ENCODE assay signal across 13 cellular contexts in the genomic region with DNA sequence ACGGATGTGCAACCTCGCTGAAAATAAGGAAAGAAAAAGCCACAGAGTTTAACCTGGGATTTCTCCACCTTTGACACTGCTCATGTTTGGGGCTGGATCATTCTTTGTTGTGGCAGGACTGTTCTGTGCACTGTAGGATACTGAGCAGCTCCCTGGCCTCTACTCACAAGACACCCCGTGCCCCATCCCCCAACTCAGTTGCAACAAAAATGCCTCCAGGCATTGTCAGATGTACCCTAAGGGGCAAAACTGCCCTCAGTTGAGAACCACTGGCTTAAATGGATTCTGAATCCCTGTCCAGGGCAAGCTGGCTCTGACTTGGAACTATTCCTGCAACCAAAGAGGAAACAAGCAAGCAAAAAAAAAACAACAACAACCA. TPM values are rescaled to one million over a fixed set of nuclear protein-coding genes. Genes with fewer than 3 reads are reported as not detected.
DNase-seq lines count a peak whose midpoint lies in the region; ATAC-seq and TF ChIP-seq lines count a peak whose summit lies in the region.
"Had no signal": no experiment of that assay in that cellular context is flagged by ENCODE, and none has a peak within 500 bp of the region (broad histone marks: within the 10 kb centered on the region; RNA-seq: fewer than 3 reads in every experiment).

No MANE protein-coding gene starts in this region.

- no peaks in the 10 kb centered on the region for H4K20me1 ChIP-seq in PC-9 (ENCODE audit: insufficient read depth)

- BruUV-seq in Caco-2 (replicated peaks; lab: Mats Ljungman, UMichigan): TSS peak; percentile 44
- BruUV-seq in PC-9 (replicated peaks; lab: Mats Ljungman, UMichigan): no TSS peak

- H2AFZ ChIP-seq in PC-9: no peak overlapping the region

- H3K27ac ChIP-seq in PC-9 (no peak overlapping the region), neutrophil (peak overlapping the region; percentile 84), transverse colon (no peak overlapping the region)
- H3K27ac ChIP-seq: esophagus muscularis mucosa had no signal

- H3K27me3 ChIP-seq in Caco-2 (replicated peaks; ENCODE audit: control insufficient read depth, insufficient read depth, low read length) (no peaks in the 10 kb centered on the region), PC-9 (ENCODE audit: insufficient read depth, low read depth) (no peaks in the 10 kb centered on the region), neutrophil (no peaks in the 10 kb centered on the region), transverse colon (no peaks in the 10 kb centered on the region)
- H3K27me3 ChIP-seq: esophagus muscularis mucosa had no signal

- H3F3A ChIP-seq in PC-9 (ENCODE audit: insufficient read depth, low read depth): peaks cover 38% of the 10 kb centered on the region

- TF ChIP-seq POLR2A in transverse colon (IDR thresholded peaks at IDR 0.05): no peak

- no peak overlapping the region for H3K4me3 ChIP-seq in Caco-2 (ENCODE audit: low read depth, low read length)
- no peak overlapping the region for H3K4me3 ChIP-seq in PC-9
- peak overlapping the region; percentile 66 for H3K4me3 ChIP-seq in epithelial cell of esophagus (ENCODE audit: low read length)
- H3K4me3 ChIP-seq in neutrophil (ENCODE audit: low read depth in 1 of 2, low read length in 1 of 2): peak overlapping the region in 1 of 2 experiments; percentile 80
- H3K4me3 ChIP-seq in transverse colon: peak overlapping the region in 1 of 4 donors; percentile 91
- H3K4me3 ChIP-seq: HAP-1 had no signal

- no peak for ATAC-seq in HG03457 (IDR thresholded peaks at IDR 0.05; ENCODE audit: unreplicated experiment)

- H3K36me3 Mint-ChIP-seq in Caco-2 (ENCODE audit: insufficient read depth, unreplicated experiment): peaks cover 5% of the 10 kb centered on the region

- no peak overlapping the region for H3K27ac Mint-ChIP-seq in Caco-2 (ENCODE audit: unreplicated experiment)
- H3K27ac Mint-ChIP-seq: T-helper 1 cell treated with Interleukin-12 subunit alpha and Interleukin-12 subunit beta and Interleukin-4 antibody, amounts not matched to agents 30 μg/mL and 1 μg/mL, for 36 hours had no signal

- peaks cover 58% of the 10 kb centered on the region for H3K79me2 ChIP-seq in PC-9 (ENCODE audit: low read depth)

- no peaks in the 10 kb centered on the region for H3K9me3 ChIP-seq in Caco-2
- H3K9me3 ChIP-seq in PC-9 (ENCODE audit: insufficient read depth, low read depth): no peaks in the 10 kb centered on the region
- H3K9me3 ChIP-seq in neutrophil: no peaks in the 10 kb centered on the region
- H3K9me3 ChIP-seq in transverse colon: no peaks in the 10 kb centered on the region
- H3K9me3 ChIP-seq: esophagus muscularis mucosa, HAP-1 had no signal

- TF ChIP-seq CTCF in Caco-2 (IDR thresholded peaks at IDR 0.05; ENCODE audit: insufficient read depth in 1 of 2, low read depth in 1 of 2, low read length in 1 of 2, severe bottlenecking in 1 of 2, unreplicated experiment in 1 of 2) (no peak), PC-9 (conservative IDR thresholded peaks at IDR 0.05) (no peak), epithelial cell of esophagus (IDR thresholded peaks at IDR 0.05; ENCODE audit: insufficient read depth, low read depth, low read length, missing control alignments) (no peak), neutrophil (IDR thresholded peaks at IDR 0.05) (no peak), transverse colon (IDR thresholded peaks at IDR 0.05) (no peak)

- CTCF ChIA-PET in Caco-2 (lab: Charles Lee): interaction anchor here (1.6 kb wide), 1 partner anchor 25 kb away, joined by 6 read pairs; no protein-coding TSS in a partner anchor
- CTCF ChIA-PET in PC-9 (lab: Charles Lee): interaction anchor here (1.4 kb wide), 1 partner anchor 25 kb away, joined by 7 read pairs; no protein-coding TSS in a partner anchor

- intact Hi-C loops in Caco-2 (cut with micrococcal nuclease; ENCODE audit: unreplicated experiment) (no loop called here), PC-9 (cut with micrococcal nuclease; ENCODE audit: unreplicated experiment) (no loop called here), transverse colon (cut with DNase I; ENCODE audit: low total_unique reads) (no loop called here)

- no peak overlapping the region for H3K4me3 Mint-ChIP-seq in Caco-2 (ENCODE audit: unreplicated experiment)

- no peaks in the 10 kb centered on the region for H3K9me2 ChIP-seq in PC-9 (ENCODE audit: insufficient read depth)

- H3K4me2 ChIP-seq in PC-9: peak overlapping the region; percentile 84; the same call in 1 of the 2 replicates

- in situ Hi-C loops in transverse colon (cut with MboI; ENCODE audit: low pct_ligation_motif_present in 1 of 4, low pct_unique_long_range_greater_than_20kb in 1 of 4, low sequenced_read_pairs in 3 of 4): loop anchor here in 1 of 4 donors (10.0 kb wide), 1 partner anchor 73 kb away; no protein-coding TSS in a partner anchor

- peaks cover 38% of the 10 kb centered on the region for H3K4me1 Mint-ChIP-seq in Caco-2 (ENCODE audit: low read depth, unreplicated experiment)

- H3K36me3 ChIP-seq in Caco-2 (ENCODE audit: control insufficient read depth, insufficient read depth, low read length): no peaks in the 10 kb centered on the region
- H3K36me3 ChIP-seq in PC-9 (ENCODE audit: low read depth): no peaks in the 10 kb centered on the region
- H3K36me3 ChIP-seq in neutrophil: no peaks in the 10 kb centered on the region
- H3K36me3 ChIP-seq in transverse colon: no peaks in the 10 kb centered on the region
- H3K36me3 ChIP-seq: esophagus muscularis mucosa, HAP-1 had no signal

- no peaks in the 10 kb centered on the region for H3K27me3 Mint-ChIP-seq in Caco-2 (ENCODE audit: insufficient read depth, unreplicated experiment)

- 77% methylated on average over 3 of the region's 3 CpGs; no CpG with 5 or more reads in 1 of the 2 donors for WGBS in transverse colon (ENCODE audit: low coverage in 1 of 2), 2 donors

- no peak for TF ChIP-seq EP300 in transverse colon (IDR thresholded peaks at IDR 0.05; ENCODE audit: low read depth)

- H3K9me3 Mint-ChIP-seq in Caco-2 (ENCODE audit: unreplicated experiment): no peaks in the 10 kb centered on the region
- H3K9me3 Mint-ChIP-seq: T-helper 1 cell treated with Interleukin-12 subunit alpha and Interleukin-12 subunit beta and Interleukin-4 antibody, amounts not matched to agents 30 μg/mL and 1 μg/mL, for 36 hours had no signal

- no peak for DNase-seq in Caco-2
- no peak for DNase-seq in PC-9
- DNase-seq in epithelial cell of esophagus (ENCODE audit: low read depth): no peak
- DNase-seq in transverse colon: no peak
- no peak for DNase-seq in NCI-H146 (lab: John Stamatoyannopoulos, UW)
- no peak for DNase-seq in stimulated activated CD4-positive, alpha-beta T cell treated with anti-CD3 and anti-CD28 coated beads, Interleukin-4, amount 100 ng/mL, for 24 hours
- DNase-seq: Kasumi-1, NCI-H2107 had no signal

- peaks cover 31% of the 10 kb centered on the region for H3K4me1 ChIP-seq in Caco-2
- H3K4me1 ChIP-seq in PC-9 (replicated peaks; ENCODE audit: insufficient read depth): peaks cover 84% of the 10 kb centered on the region
- peaks cover 41 to 47% of the 10 kb centered on the region in 2 experiments for H3K4me1 ChIP-seq in neutrophil (ENCODE audit: control insufficient read depth in 1 of 2, insufficient read depth in 1 of 2, low read depth in 1 of 2, low read length in 1 of 2)
- peaks cover 34 to 70% (median 45%) of the 10 kb centered on the region in 4 donors for H3K4me1 ChIP-seq in transverse colon

- POLR2A ChIA-PET in Caco-2 (lab: Charles Lee) (no interaction called here), PC-9 (lab: Charles Lee; ENCODE audit: unreplicated experiment) (no interaction called here)

RNA-seq across cellular contexts. Expression of gene GLTP, which starts 2.1 kb away (rescaled TPM):
- 12.2 and 14.9 TPM in 2 replicates for total RNA-seq in Caco-2 (2022)
- total RNA-seq in PC-9 (2021): 30.3 and 31.8 TPM in 2 replicates
- total RNA-seq in transverse colon: 100 to 1,000 TPM in 3 of 4 donors, 10 to 100 TPM in 1; 35.6 to 287 (median 167) TPM

RNA-seq across cellular contexts. Expression of gene TCHP, which starts 21.8 kb away (rescaled TPM):
- total RNA-seq in Caco-2 (2022) (17.7 and 19.5 TPM in 2 replicates), PC-9 (2021) (17.6 and 19.2 TPM in 2 replicates), transverse colon (10 to 100 TPM; 27.5 to 54.7 (median 30.7) TPM)

RNA-seq across cellular contexts. Expression of gene TRPV4, which starts 45.0 kb away (rescaled TPM):
- total RNA-seq in Caco-2 (2022): not detected in 2 replicates
- total RNA-seq in PC-9 (2021): 3.1 and 3.2 TPM in 2 replicates
- total RNA-seq in transverse colon: under 1 TPM in 1 of 4 donors, not detected in 3; 0.27 TPM
